8 cellular contexts compared by ENCODE assay signal in genomic region chr9:94656190-94656589, GRCh38. TPM values are rescaled to one million over a fixed set of nuclear protein-coding genes. Genes with fewer than 3 reads are reported as not detected.
A peak's percentile ranks its signal among the peaks of the same experiment; 100 is the strongest.
DNase-seq lines count a peak whose midpoint lies in the region; ATAC-seq, FAIRE-seq and TF ChIP-seq lines count a peak whose summit lies in the region.

No MANE protein-coding gene starts in this region.

- H3K9me3 Mint-ChIP-seq in HFFc6 (no peaks in the 10 kb centered on the region), astrocyte (ENCODE audit: unreplicated experiment) (peaks cover 2% of the 10 kb centered on the region), neural progenitor cell (no peaks in the 10 kb centered on the region)

- H3K79me2 ChIP-seq in astrocyte (ENCODE audit: insufficient read depth, low read length), result no peaks in the 10 kb centered on the region
- H3K79me2 ChIP-seq in neural progenitor cell (ENCODE audit: low read depth), result no peaks in the 10 kb centered on the region

- H2AFZ ChIP-seq in astrocyte (ENCODE audit: low read depth, low read length) (peak overlapping the region; percentile 41), neural progenitor cell (replicated peaks) (no peak overlapping the region)

- H3K9ac ChIP-seq in astrocyte (ENCODE audit: low read length), result no peak overlapping the region
- no peak overlapping the region for H3K9ac ChIP-seq in neural progenitor cell

- H4K20me1 ChIP-seq in astrocyte (ENCODE audit: insufficient read depth, low read length) (no peaks in the 10 kb centered on the region), neural progenitor cell (ENCODE audit: low read depth) (peaks cover 18% of the 10 kb centered on the region)

- peaks cover 14% of the 10 kb centered on the region for H3K27me3 Mint-ChIP-seq in HFFc6 (ENCODE audit: insufficient read depth)
- H3K27me3 Mint-ChIP-seq in astrocyte (ENCODE audit: low read depth, unreplicated experiment), result peaks cover 18% of the 10 kb centered on the region
- peaks cover 12% of the 10 kb centered on the region for H3K27me3 Mint-ChIP-seq in neural progenitor cell (ENCODE audit: insufficient read depth, low read depth)

- H3F3A ChIP-seq in neural progenitor cell (ENCODE audit: low read depth), result peaks cover 31% of the 10 kb centered on the region

- H3K4me2 ChIP-seq in astrocyte (ENCODE audit: low read length) (peak overlapping the region; percentile 40), neural progenitor cell (peak overlapping the region; percentile 64)

- H3K27me3 ChIP-seq in astrocyte (ENCODE audit: insufficient read depth, low read length), result peaks cover 7% of the 10 kb centered on the region
- H3K27me3 ChIP-seq in neural progenitor cell, result peaks cover 29% of the 10 kb centered on the region

- DNase-seq in HFFc6, result no peak
- peak; percentile 19 for DNase-seq in NCI-H128 (lab: John Stamatoyannopoulos, UW; ENCODE audit: unreplicated experiment)
- no peak for DNase-seq in astrocyte (ENCODE audit: low read depth)
- peak; percentile 72 for DNase-seq in neural progenitor cell (ENCODE audit: low spot score)
- DNase-seq in NCI-H526 treated with DMSO at 0.1 percent for 48 hours (lab: John Stamatoyannopoulos, UW), result no peak
- no peak for DNase-seq in DMS114 treated with DMSO at 0.1 percent for 48 hours (lab: John Stamatoyannopoulos, UW; ENCODE audit: unreplicated experiment)
- no peak for DNase-seq in NCI-H2196 treated with DMSO at 0.1 percent for 48 hours (lab: John Stamatoyannopoulos, UW; ENCODE audit: unreplicated experiment)

- no peaks in the 10 kb centered on the region for H3K36me3 Mint-ChIP-seq in HFFc6 (ENCODE audit: low read depth)
- H3K36me3 Mint-ChIP-seq in astrocyte (ENCODE audit: low read depth, unreplicated experiment), result peaks cover 2% of the 10 kb centered on the region
- no peaks in the 10 kb centered on the region for H3K36me3 Mint-ChIP-seq in neural progenitor cell

- H3K27ac ChIP-seq in astrocyte (ENCODE audit: low read depth, low read length) (no peak overlapping the region), neural progenitor cell (no peak overlapping the region)

- no peaks in the 10 kb centered on the region for H3K4me1 ChIP-seq in astrocyte (ENCODE audit: insufficient read depth, low read length)
- H3K4me1 ChIP-seq in neural progenitor cell, result peaks cover 28% of the 10 kb centered on the region

- no peaks in the 10 kb centered on the region for H3K9me3 ChIP-seq in astrocyte (ENCODE audit: insufficient read depth, low read depth, low read length)
- no peaks in the 10 kb centered on the region for H3K9me3 ChIP-seq in neural progenitor cell (ENCODE audit: low read depth)

- H3K36me3 ChIP-seq in astrocyte (ENCODE audit: insufficient read depth, low read length) (no peaks in the 10 kb centered on the region), neural progenitor cell (no peaks in the 10 kb centered on the region)

- ATAC-seq in GM18517 (IDR thresholded peaks at IDR 0.05; ENCODE audit: unreplicated experiment), result peak; percentile 93

- TF ChIP-seq CTCF in HFFc6 (IDR thresholded peaks at IDR 0.05) (no peak), astrocyte (IDR thresholded peaks at IDR 0.05; ENCODE audit: insufficient read depth, low read depth, low read length) (no peak), neural progenitor cell (IDR thresholded peaks at IDR 0.05) (no peak)

- H3K4me3 Mint-ChIP-seq in HFFc6 (peak overlapping the region; percentile 6; the same call in 1 of the 2 replicates), astrocyte (ENCODE audit: unreplicated experiment) (peak overlapping the region; percentile 18), neural progenitor cell (no peak overlapping the region)

- H3K4me3 ChIP-seq in astrocyte (ENCODE audit: insufficient read depth, low read depth, low read length) (no peak overlapping the region), neural progenitor cell (peak overlapping the region; percentile 10)

- peaks cover 16% of the 10 kb centered on the region for H3K4me1 Mint-ChIP-seq in HFFc6 (ENCODE audit: low read depth)
- no peaks in the 10 kb centered on the region for H3K4me1 Mint-ChIP-seq in astrocyte (ENCODE audit: low read depth, unreplicated experiment)
- peaks cover 37% of the 10 kb centered on the region for H3K4me1 Mint-ChIP-seq in neural progenitor cell

- FAIRE-seq in astrocyte (lab: Jason Lieb, UNC), result no peak

- no peak overlapping the region for H3K27ac Mint-ChIP-seq in HFFc6
- no peak overlapping the region for H3K27ac Mint-ChIP-seq in astrocyte (ENCODE audit: unreplicated experiment)
- no peak overlapping the region for H3K27ac Mint-ChIP-seq in neural progenitor cell

RNA-seq across cellular contexts. Expression of gene FBP1, which starts 16.9 kb away (rescaled TPM):
- total RNA-seq in HFFc6 (2021; fragmentation: NEBNext Ultra II Directional; extraction: Animal tissue kit (Norgen Biotek cat#: 25700)), result not detected
- total RNA-seq in astrocyte, result 0.25 TPM in 1 of 2 replicates, not detected in the other
- 0.31 TPM in 1 of 2 replicates, not detected in the other for total RNA-seq in neural progenitor cell (ENCODE audit: low replicate concordance)

Comparison
In these comparisons a context has a peak if more than half of its experiments do, and no peak if none do; other contexts are left out.
1. DNase-seq: peak in NCI-H128 (single experiment) and neural progenitor cell (single experiment); none in HFFc6 (single experiment), astrocyte (single experiment), NCI-H526 treated with DMSO at 0.1 percent for 48 hours (single experiment), DMS114 treated with DMSO at 0.1 percent for 48 hours (single experiment) and NCI-H2196 treated with DMSO at 0.1 percent for 48 hours (single experiment).